In genomic region chr14:72830786-72831583, GRCh38 we compare ENCODE assay signal across 22 cellular contexts.
DNase-seq lines count a peak whose midpoint lies in the region; ATAC-seq and TF ChIP-seq lines count a peak whose summit lies in the region.
"Had no signal": no experiment of that assay in that cellular context is flagged by ENCODE, and none has a peak within 500 bp of the region (broad histone marks: within the 10 kb centered on the region; RNA-seq: fewer than 3 reads in every experiment).

No MANE protein-coding gene starts in this region.

- H3K4me3 ChIP-seq in heart left ventricle (peak overlapping the region in 6 of 12 donors; percentile 4 to 29 (median 20)), fibroblast of villous mesenchyme (ENCODE audit: low read depth, low read length) (peak overlapping the region; percentile 9), muscle layer of duodenum (ENCODE audit: low read depth in 1 of 2, low read length in 2 of 2) (peak overlapping the region in 1 of 2 donors; percentile 26), transverse colon (no peak overlapping the region)
- H3K4me3 ChIP-seq: BLaER1, left lung, PC-9, prostate gland, upper lobe of right lung had no signal

- no peaks in the 10 kb centered on the region for H3K27me3 ChIP-seq in heart left ventricle
- no peaks in the 10 kb centered on the region for H3K27me3 ChIP-seq in muscle layer of duodenum (ENCODE audit: low read depth, low read length)
- H3K27me3 ChIP-seq in transverse colon: no peaks in the 10 kb centered on the region
- H3K27me3 ChIP-seq: BLaER1, upper lobe of right lung had no signal

- H3K4me3 Mint-ChIP-seq in immature natural killer cell: no peak overlapping the region
- H3K4me3 Mint-ChIP-seq: activated CD4-positive, alpha-beta T cell treated with anti-CD3 and anti-CD28 coated beads, Interleukin-2, amount 10 ng/mL, durations not matched to agents 24 days and 14 days; activated naive CD4-positive, alpha-beta T cell treated with anti-CD3 and anti-CD28 coated beads for 36 hours; brain had no signal

- TF ChIP-seq CTCF in heart left ventricle (IDR thresholded peaks at IDR 0.05) (no peak), fibroblast of villous mesenchyme (IDR thresholded peaks at IDR 0.05; ENCODE audit: insufficient read depth, low read depth, low read length) (no peak), transverse colon (IDR thresholded peaks at IDR 0.05) (no peak)

- no peaks in the 10 kb centered on the region for H3K9me3 ChIP-seq in heart left ventricle
- no peaks in the 10 kb centered on the region for H3K9me3 ChIP-seq in muscle layer of duodenum (ENCODE audit: control insufficient read depth in 1 of 2, low read length in 2 of 2)
- H3K9me3 ChIP-seq in transverse colon: no peaks in the 10 kb centered on the region
- H3K9me3 ChIP-seq: BLaER1, left lung, prostate gland, upper lobe of right lung had no signal

- in situ Hi-C loops in transverse colon (cut with MboI; ENCODE audit: low pct_ligation_motif_present in 1 of 4, low pct_unique_long_range_greater_than_20kb in 1 of 4, low sequenced_read_pairs in 3 of 4): no loop called here

- H3K4me1 ChIP-seq in heart left ventricle (peaks cover 0 to 51% (median 11%) of the 10 kb centered on the region in 12 donors), muscle layer of duodenum (ENCODE audit: control insufficient read depth in 1 of 2, insufficient read depth in 2 of 2, low read length in 2 of 2) (peaks cover 0 to 10% of the 10 kb centered on the region in 2 donors), transverse colon (peaks cover 0 to 40% (median 24%) of the 10 kb centered on the region in 4 donors)
- H3K4me1 ChIP-seq: BLaER1, left lung, prostate gland, upper lobe of right lung had no signal

- intact Hi-C loops in heart left ventricle (cut with DNase I): loop anchor here in 2 of 10 donors (1.0 to 10.0 kb wide), 2 partner anchors 54 to 63 kb away; partner anchors contain the start of gene DPF3 (in 1 of the 2)
- intact Hi-C loops in cardiac septum (cut with DNase I): no loop called here
- intact Hi-C loops in transverse colon (cut with DNase I; ENCODE audit: low total_unique reads): no loop called here

- H3K27me3 Mint-ChIP-seq in immature natural killer cell (ENCODE audit: low read depth in 3 of 3): peaks cover 0 to 4% (median 0%) of the 10 kb centered on the region in 3 donors

- WGBS in heart left ventricle, 4 donors: 18 to 25% (median 22%) methylated on average over 16 of the region's 16 CpGs
- WGBS in transverse colon (ENCODE audit: low coverage in 1 of 2), 2 donors: 19 to 27% methylated on average over 10 to 16 of the region's 16 CpGs

- H3K27ac ChIP-seq in heart left ventricle: peak overlapping the region; percentile 58 to 93 (median 74)
- peak overlapping the region; percentile 65 for H3K27ac ChIP-seq in muscle layer of duodenum (ENCODE audit: low read length)
- H3K27ac ChIP-seq in transverse colon: peak overlapping the region; percentile 78 to 88 (median 82)
- H3K27ac ChIP-seq: BLaER1, left lung, PC-9, prostate gland, upper lobe of right lung had no signal

- H3K36me3 ChIP-seq in heart left ventricle (no peaks in the 10 kb centered on the region), muscle layer of duodenum (ENCODE audit: control insufficient read depth in 1 of 2, insufficient read depth in 2 of 2, low read length in 2 of 2) (no peaks in the 10 kb centered on the region), transverse colon (no peaks in the 10 kb centered on the region)
- H3K36me3 ChIP-seq: BLaER1, left lung, prostate gland, upper lobe of right lung had no signal

- TF ChIP-seq EP300 in transverse colon (IDR thresholded peaks at IDR 0.05; ENCODE audit: low read depth): no peak

- peak in 2 of 5 donors; percentile 37 to 39 for DNase-seq in heart left ventricle
- DNase-seq in cardiac septum (ENCODE audit: low spot score): no peak
- peak; percentile 37 for DNase-seq in fibroblast of villous mesenchyme (ENCODE audit: low read depth)
- peak; percentile 91 for DNase-seq in transverse colon
- no peak for DNase-seq in immature natural killer cell
- no peak for DNase-seq in activated naive CD4-positive, alpha-beta T cell treated with anti-CD3 and anti-CD28 coated beads, Interleukin-2, amount 50 U/mL, for 16 hours
- no peak for DNase-seq in cortex of kidney (lab: John Stamatoyannopoulos, UW)
- DNase-seq: activated CD4-positive, alpha-beta T cell treated with anti-CD3 and anti-CD28 coated beads, Interleukin-2, amount 10 ng/mL, durations not matched to agents 24 days and 14 days; activated naive CD4-positive, alpha-beta T cell treated with anti-CD3 and anti-CD28 coated beads for 36 hours; KG1; left lung; naive B cell; NCI-H1048; NCI-H2171 treated with DMSO at 0.1 percent for 48 hours; NCI-H774; PC-9; stimulated activated naive CD4-positive, alpha-beta T cell; upper lobe of right lung had no signal

- no peaks in the 10 kb centered on the region for H3K4me1 Mint-ChIP-seq in immature natural killer cell
- H3K4me1 Mint-ChIP-seq: activated CD4-positive, alpha-beta T cell treated with anti-CD3 and anti-CD28 coated beads, Interleukin-2, amount 10 ng/mL, durations not matched to agents 24 days and 14 days had no signal

- H3K9me3 Mint-ChIP-seq in immature natural killer cell: no peaks in the 10 kb centered on the region
- H3K9me3 Mint-ChIP-seq: activated CD4-positive, alpha-beta T cell treated with anti-CD3 and anti-CD28 coated beads, Interleukin-2, amount 10 ng/mL, durations not matched to agents 24 days and 14 days; activated naive CD4-positive, alpha-beta T cell treated with anti-CD3 and anti-CD28 coated beads for 36 hours had no signal

- peak in 1 of 4 donors; percentile 37 for ATAC-seq in heart left ventricle
- ATAC-seq: left lung, upper lobe of right lung had no signal

- peaks cover 0 to 10% (median 6%) of the 10 kb centered on the region in 3 donors for H3K36me3 Mint-ChIP-seq in immature natural killer cell

- no peak overlapping the region for H3K27ac Mint-ChIP-seq in immature natural killer cell
- H3K27ac Mint-ChIP-seq: activated CD4-positive, alpha-beta T cell treated with anti-CD3 and anti-CD28 coated beads, Interleukin-2, amount 10 ng/mL, durations not matched to agents 24 days and 14 days; activated naive CD4-positive, alpha-beta T cell treated with anti-CD3 and anti-CD28 coated beads for 36 hours had no signal

- no peak for TF ChIP-seq POLR2A in heart left ventricle (IDR thresholded peaks at IDR 0.05)
- TF ChIP-seq POLR2A in transverse colon (IDR thresholded peaks at IDR 0.05): no peak

Comparison
In these comparisons a context has a peak if more than half of its experiments do, and no peak if none do; other contexts are left out.
1. DNase-seq: peak in fibroblast of villous mesenchyme (single experiment) and transverse colon (single experiment); none in cardiac septum (single experiment), immature natural killer cell (0 of 3), activated naive CD4-positive, alpha-beta T cell treated with anti-CD3 and anti-CD28 coated beads, Interleukin-2, amount 50 U/mL, for 16 hours (single experiment) and cortex of kidney (single experiment).
2. Peak in every context shown above with its lines, with median percentiles within 50 percentile points of each other: H3K27ac ChIP-seq.